27 cellular contexts compared by ENCODE assay signal in genomic region chr6:33252758-33253157, GRCh38. TPM values are rescaled to one million over a fixed set of nuclear protein-coding genes. Genes with fewer than 3 reads are reported as not detected.
A peak's percentile ranks its signal among the peaks of the same experiment; 100 is the strongest.
DNase-seq lines count a peak whose midpoint lies in the region; ATAC-seq and TF ChIP-seq lines count a peak whose summit lies in the region.
"Had no signal": no experiment of that assay in that cellular context is flagged by ENCODE, and none has a peak within 500 bp of the region (broad histone marks: within the 10 kb centered on the region; RNA-seq: fewer than 3 reads in every experiment).

No MANE protein-coding gene starts in this region.

- H3K9me3 ChIP-seq in T-helper 17 cell (ENCODE audit: control insufficient read depth, low read length, poor library complexity, severe bottlenecking) (no peaks in the 10 kb centered on the region), esophagus squamous epithelium (no peaks in the 10 kb centered on the region), esophagus muscularis mucosa (no peaks in the 10 kb centered on the region)
- H3K9me3 ChIP-seq in CD4-positive, alpha-beta T cell (ENCODE audit: control insufficient read depth, low read length): no peaks in the 10 kb centered on the region
- no peaks in the 10 kb centered on the region for H3K9me3 ChIP-seq in CD8-positive, alpha-beta T cell (ENCODE audit: low read length)
- H3K9me3 ChIP-seq: gastrocnemius medialis, neutrophil, spleen, tibial artery had no signal

- H3K27ac ChIP-seq in ACC112 (ENCODE audit: low read depth, low read length): peak overlapping the region; percentile 42
- H3K27ac ChIP-seq in epithelial cell of prostate: peak overlapping the region; percentile 1
- H3K27ac ChIP-seq in esophagus squamous epithelium: no peak overlapping the region
- no peak overlapping the region for H3K27ac ChIP-seq in CD4-positive, alpha-beta T cell (ENCODE audit: low read depth, low read length)
- H3K27ac ChIP-seq in esophagus muscularis mucosa (replicated peaks in 1 of 4): no peak overlapping the region
- H3K27ac ChIP-seq in CD8-positive, alpha-beta T cell (ENCODE audit: low read depth, low read length): no peak overlapping the region
- H3K27ac ChIP-seq: gastrocnemius medialis, neutrophil, RWPE1, spleen, tibial artery had no signal

- H3K36me3 Mint-ChIP-seq in T-helper 17 cell (ENCODE audit: low read depth): peaks cover 3% of the 10 kb centered on the region
- peaks cover 30% of the 10 kb centered on the region for H3K36me3 Mint-ChIP-seq in CD4-positive, alpha-beta T cell (ENCODE audit: low read depth)
- peaks cover 40% of the 10 kb centered on the region for H3K36me3 Mint-ChIP-seq in CD8-positive, alpha-beta T cell

- H3K36me3 ChIP-seq in ACC112 (ENCODE audit: insufficient read depth, low read length): peaks cover 13% of the 10 kb centered on the region
- H3K36me3 ChIP-seq in esophagus squamous epithelium: peaks cover 0 to 29% (median 0%) of the 10 kb centered on the region in 3 donors
- H3K36me3 ChIP-seq in esophagus muscularis mucosa: peaks cover 0 to 34% (median 21%) of the 10 kb centered on the region in 4 donors
- H3K36me3 ChIP-seq in CD8-positive, alpha-beta T cell (ENCODE audit: insufficient read depth, low read length): no peaks in the 10 kb centered on the region

- no peak for ATAC-seq in T-helper 17 cell
- no peak for ATAC-seq in CD4-positive, alpha-beta T cell (ENCODE audit: poor library complexity)
- ATAC-seq in CD8-positive, alpha-beta T cell: no peak
- ATAC-seq: activated CD4-positive, CD25-positive, alpha-beta regulatory T cell treated with anti-CD3 and anti-CD28 coated beads, Interleukin-2, amount 50 U/mL, for 24 hours; activated CD8-positive, alpha-beta T cell treated with anti-CD3 and anti-CD28 coated beads for 36 hours; gastrocnemius medialis; right cardiac atrium had no signal

- CTCF ChIA-PET in CD4-positive, alpha-beta T cell (lab: Charles Lee): interaction anchor here (0.7 kb wide), 1 partner anchor 56 kb away, joined by 3 read pairs; no protein-coding TSS in a partner anchor
- CTCF ChIA-PET in CD8-positive, alpha-beta T cell (lab: Charles Lee): interaction anchor here (9.0 kb wide), 1 partner anchor 92 kb away, joined by 133 read pairs; no protein-coding TSS in a partner anchor

- DNase-seq in ELR (ENCODE audit: low read depth) (peak; percentile 57), T-helper 17 cell (no peak), epithelial cell of prostate (ENCODE audit: low read depth, low spot score) (no peak), esophagus squamous epithelium (lab: John Stamatoyannopoulos, UW) (no peak), esophagus muscularis mucosa (ENCODE audit: extremely low spot score) (no peak)
- no peak for DNase-seq in CD4-positive, alpha-beta T cell
- no peak for DNase-seq in CD8-positive, alpha-beta T cell
- DNase-seq: activated CD8-positive, alpha-beta memory T cell treated with anti-CD3 and anti-CD28 coated beads, Interleukin-2, amount 50 U/mL, for 48 hours; activated CD8-positive, alpha-beta T cell treated with anti-CD3 and anti-CD28 coated beads for 36 hours; activated effector memory CD4-positive, alpha-beta T cell treated with Interleukin-2 at 50 U/mL for 16 hours; activated naive CD8-positive, alpha-beta T cell treated with anti-CD3 and anti-CD28 coated beads, Interleukin-2, amount 10 ng/mL, durations not matched to agents 7 days and 5 days; C1 segment of cervical spinal cord; caudate nucleus; DMS79; gastrocnemius medialis; NCI-H1048; NCI-H1694 treated with DMSO at 0.1 percent for 48 hours; NCI-H82; right cardiac atrium; stimulated activated CD4-positive, alpha-beta T cell treated with anti-CD3 and anti-CD28 coated beads, Interleukin-2, amount 100 ng/mL, for 24 hours had no signal

- H3K4me1 ChIP-seq in ACC112 (ENCODE audit: control insufficient read depth, insufficient read depth, low read length, unreplicated experiment): peaks cover 36% of the 10 kb centered on the region
- H3K4me1 ChIP-seq in esophagus squamous epithelium: peaks cover 13 to 30% (median 23%) of the 10 kb centered on the region in 3 donors
- H3K4me1 ChIP-seq in esophagus muscularis mucosa: peaks cover 23 to 34% (median 29%) of the 10 kb centered on the region in 4 donors
- H3K4me1 ChIP-seq in CD8-positive, alpha-beta T cell (ENCODE audit: insufficient read depth, low read length): peaks cover 25% of the 10 kb centered on the region

- TF ChIP-seq POLR2A in esophagus squamous epithelium (IDR thresholded peaks at IDR 0.05) (no peak), esophagus muscularis mucosa (IDR thresholded peaks at IDR 0.05; ENCODE audit: low read depth) (no peak)

- peak overlapping the region; percentile 65 for H3K27ac Mint-ChIP-seq in T-helper 17 cell
- no peak overlapping the region for H3K27ac Mint-ChIP-seq in CD4-positive, alpha-beta T cell
- H3K27ac Mint-ChIP-seq in CD8-positive, alpha-beta T cell: no peak overlapping the region
- H3K27ac Mint-ChIP-seq: activated CD8-positive, alpha-beta T cell treated with anti-CD3 and anti-CD28 coated beads for 36 hours; activated naive CD8-positive, alpha-beta T cell treated with anti-CD3 and anti-CD28 coated beads, Interleukin-2, amount 10 ng/mL, durations not matched to agents 7 days and 5 days; mesothelial cell of epicardium had no signal

- intact Hi-C loops in esophagus squamous epithelium (cut with DNase I) (no loop called here), esophagus muscularis mucosa (cut with DNase I) (no loop called here)
- intact Hi-C loops in CD4-positive, alpha-beta T cell (cut with DNase I, micrococcal nuclease): no loop called here
- intact Hi-C loops in CD8-positive, alpha-beta T cell (cut with DNase I, micrococcal nuclease): no loop called here

- H3K27me3 Mint-ChIP-seq in T-helper 17 cell: no peaks in the 10 kb centered on the region
- no peaks in the 10 kb centered on the region for H3K27me3 Mint-ChIP-seq in CD4-positive, alpha-beta T cell
- no peaks in the 10 kb centered on the region for H3K27me3 Mint-ChIP-seq in CD8-positive, alpha-beta T cell (ENCODE audit: low read depth)
- H3K27me3 Mint-ChIP-seq: activated CD8-positive, alpha-beta T cell treated with anti-CD3 and anti-CD28 coated beads for 36 hours; activated naive CD8-positive, alpha-beta T cell treated with anti-CD3 and anti-CD28 coated beads, Interleukin-2, amount 10 ng/mL, durations not matched to agents 7 days and 5 days had no signal

- TF ChIP-seq EP300 in esophagus muscularis mucosa (IDR thresholded peaks at IDR 0.05): no peak

- H3K4me3 ChIP-seq in ACC112 (ENCODE audit: low read depth, low read length): no peak overlapping the region
- H3K4me3 ChIP-seq in esophagus squamous epithelium: no peak overlapping the region
- H3K4me3 ChIP-seq in esophagus muscularis mucosa: no peak overlapping the region
- no peak overlapping the region for H3K4me3 ChIP-seq in CD8-positive, alpha-beta T cell (ENCODE audit: low read depth, low read length)
- H3K4me3 ChIP-seq: gastrocnemius medialis, spleen, tibial artery had no signal

- peaks cover 28% of the 10 kb centered on the region for H3K4me1 Mint-ChIP-seq in T-helper 17 cell
- peaks cover 37% of the 10 kb centered on the region for H3K4me1 Mint-ChIP-seq in CD4-positive, alpha-beta T cell (ENCODE audit: low read depth)
- peaks cover 39% of the 10 kb centered on the region for H3K4me1 Mint-ChIP-seq in CD8-positive, alpha-beta T cell (ENCODE audit: low read depth)

- H3K4me3 Mint-ChIP-seq in T-helper 17 cell: no peak overlapping the region
- H3K4me3 Mint-ChIP-seq in CD4-positive, alpha-beta T cell: no peak overlapping the region
- no peak overlapping the region for H3K4me3 Mint-ChIP-seq in CD8-positive, alpha-beta T cell
- H3K4me3 Mint-ChIP-seq: activated CD8-positive, alpha-beta T cell treated with anti-CD3 and anti-CD28 coated beads for 36 hours; activated naive CD8-positive, alpha-beta T cell treated with anti-CD3 and anti-CD28 coated beads, Interleukin-2, amount 10 ng/mL, durations not matched to agents 7 days and 5 days; mesothelial cell of epicardium had no signal

- H2AFZ ChIP-seq in ACC112 (ENCODE audit: low read length, unreplicated experiment): no peak overlapping the region

- peaks cover 10% of the 10 kb centered on the region for H3K79me2 ChIP-seq in ACC112 (ENCODE audit: control insufficient read depth, insufficient read depth, low read length, unreplicated experiment)

- H3K27me3 ChIP-seq in ACC112 (ENCODE audit: insufficient read depth, low read length) (no peaks in the 10 kb centered on the region), esophagus squamous epithelium (no peaks in the 10 kb centered on the region), esophagus muscularis mucosa (no peaks in the 10 kb centered on the region)
- H3K27me3 ChIP-seq in CD4-positive, alpha-beta T cell (ENCODE audit: control insufficient read depth, insufficient read depth, low read length): no peaks in the 10 kb centered on the region
- H3K27me3 ChIP-seq in CD8-positive, alpha-beta T cell (ENCODE audit: insufficient read depth, low read length): no peaks in the 10 kb centered on the region
- H3K27me3 ChIP-seq: gastrocnemius medialis, tibial artery had no signal

- no peak for TF ChIP-seq CTCF in esophagus squamous epithelium (IDR thresholded peaks at IDR 0.05)
- no peak for TF ChIP-seq CTCF in CD4-positive, alpha-beta T cell (IDR thresholded peaks at IDR 0.05)
- TF ChIP-seq CTCF in esophagus muscularis mucosa (IDR thresholded peaks at IDR 0.05): no peak
- no peak for TF ChIP-seq CTCF in CD8-positive, alpha-beta T cell (IDR thresholded peaks at IDR 0.05)

- no peaks in the 10 kb centered on the region for H3K9me3 Mint-ChIP-seq in CD4-positive, alpha-beta T cell
- H3K9me3 Mint-ChIP-seq in CD8-positive, alpha-beta T cell: no peaks in the 10 kb centered on the region
- H3K9me3 Mint-ChIP-seq: activated CD8-positive, alpha-beta T cell treated with anti-CD3 and anti-CD28 coated beads for 36 hours; activated naive CD8-positive, alpha-beta T cell treated with anti-CD3 and anti-CD28 coated beads, Interleukin-2, amount 10 ng/mL, durations not matched to agents 7 days and 5 days; mesothelial cell of epicardium had no signal

- POLR2A ChIA-PET in CD4-positive, alpha-beta T cell (lab: Charles Lee): no interaction called here
- POLR2A ChIA-PET in CD8-positive, alpha-beta T cell (lab: Charles Lee): interaction anchor here (0.7 kb wide), 1 partner anchor 1676 kb away, joined by 3 read pairs; no protein-coding TSS in a partner anchor

RNA-seq across cellular contexts. Expression of gene VPS52, which starts 18.9 kb away (rescaled TPM):
- total RNA-seq in T-helper 17 cell: 10 to 100 TPM; 66.5 to 68.3 TPM
- 10 to 100 TPM; 34.1 to 45.5 (median 39.8) TPM for total RNA-seq in esophagus squamous epithelium
- 10 to 100 TPM; 67.9 TPM for total RNA-seq in CD4-positive, alpha-beta T cell
- total RNA-seq in esophagus muscularis mucosa: 10 to 100 TPM; 22.5 to 34.9 (median 31.8) TPM
- 10 to 100 TPM; 72.2 to 75.9 TPM for total RNA-seq in CD8-positive, alpha-beta T cell

RNA-seq across cellular contexts. Expression of gene RPS18, which starts 19.1 kb away (rescaled TPM):
- total RNA-seq in T-helper 17 cell: 1,000 to 10,000 TPM; 4,373 to 4,641 TPM
- total RNA-seq in esophagus squamous epithelium: 1,000 to 10,000 TPM; 1,955 to 5,522 (median 4,042) TPM
- total RNA-seq in CD4-positive, alpha-beta T cell: 1,000 to 10,000 TPM; 5,159 to 5,309 TPM
- 1,000 to 10,000 TPM; 1,642 to 3,082 (median 2,562) TPM for total RNA-seq in esophagus muscularis mucosa
- total RNA-seq in CD8-positive, alpha-beta T cell: 1,000 to 10,000 TPM; 4,154 to 4,290 TPM

RNA-seq across cellular contexts. Expression of gene B3GALT4, which starts 24.2 kb away (rescaled TPM):
- total RNA-seq in T-helper 17 cell (10 to 100 TPM; 10.1 to 13.0 TPM), esophagus squamous epithelium (10 to 100 TPM in 3 of 4 donors, 1 to 10 TPM in 1; 9.4 to 31.1 (median 15.0) TPM), esophagus muscularis mucosa (10 to 100 TPM; 13.1 to 26.8 (median 24.2) TPM)
- 10 to 100 TPM; 11.1 to 12.7 TPM for total RNA-seq in CD4-positive, alpha-beta T cell
- 1 to 10 TPM; 7.9 to 8.8 TPM for total RNA-seq in CD8-positive, alpha-beta T cell

RNA-seq across cellular contexts. Expression of gene WDR46, which starts 36.3 kb away (rescaled TPM):
- 10 to 100 TPM; 32.1 to 38.6 TPM for total RNA-seq in T-helper 17 cell
- 10 to 100 TPM; 30.0 to 62.3 (median 55.6) TPM for total RNA-seq in esophagus squamous epithelium
- total RNA-seq in CD4-positive, alpha-beta T cell: 10 to 100 TPM; 13.6 to 15.8 TPM
- 10 to 100 TPM; 30.5 to 42.6 (median 35.7) TPM for total RNA-seq in esophagus muscularis mucosa
- total RNA-seq in CD8-positive, alpha-beta T cell: 10 to 100 TPM; 19.9 to 22.1 TPM

RNA-seq across cellular contexts. Expression of gene PFDN6, which starts 36.6 kb away (rescaled TPM):
- 10 to 100 TPM; 16.5 to 25.7 TPM for total RNA-seq in T-helper 17 cell
- 10 to 100 TPM; 28.6 to 71.0 (median 43.5) TPM for total RNA-seq in esophagus squamous epithelium
- 10 to 100 TPM in 1 of 2 experiments, 1 to 10 TPM in 1; 9.7 to 11.7 TPM for total RNA-seq in CD4-positive, alpha-beta T cell
- 10 to 100 TPM; 29.1 to 54.2 (median 43.7) TPM for total RNA-seq in esophagus muscularis mucosa
- 10 to 100 TPM in 1 of 2 experiments, 1 to 10 TPM in 1; 9.4 to 11.2 TPM for total RNA-seq in CD8-positive, alpha-beta T cell

Comparison
In these comparisons a context has a peak if more than half of its experiments do, and no peak if none do; other contexts are left out.
1. H3K27ac ChIP-seq: peak in ACC112 (single experiment) and epithelial cell of prostate (single experiment); none in esophagus squamous epithelium (0 of 4), CD4-positive, alpha-beta T cell (single experiment), esophagus muscularis mucosa (0 of 4) and CD8-positive, alpha-beta T cell (single experiment).